In the genomic region with DNA sequence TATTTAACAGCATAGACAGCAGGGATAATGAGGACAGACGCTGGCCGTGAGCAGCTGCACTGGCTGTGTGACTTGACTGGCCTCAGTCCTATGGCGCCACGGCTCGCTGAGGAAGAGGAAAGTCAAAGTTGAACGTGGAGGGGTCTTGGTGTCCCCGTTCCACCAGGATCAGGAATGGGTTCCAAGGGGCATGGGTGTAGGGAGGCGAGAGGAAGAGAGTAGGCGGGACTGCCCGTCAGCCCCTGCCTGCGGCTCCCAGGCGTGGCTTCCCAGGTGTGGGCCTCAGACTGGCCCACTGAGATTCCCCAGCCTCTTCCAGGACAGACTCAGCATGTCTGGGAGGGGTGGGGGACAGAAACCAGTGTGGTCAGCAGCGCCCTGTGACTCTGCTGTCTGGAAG, we compare ENCODE assay signal across 25 cellular contexts. TPM values are rescaled to one million over a fixed set of nuclear protein-coding genes. Genes with fewer than 3 reads are reported as not detected.
"Had no signal": no experiment of that assay in that cellular context is flagged by ENCODE, and none has a peak within 500 bp of the region (broad histone marks: within the 10 kb centered on the region; RNA-seq: fewer than 3 reads in every experiment).

No MANE protein-coding gene starts in this region.

- H3K27ac ChIP-seq: coronary artery, dorsolateral prefrontal cortex, epithelial cell of prostate, esophagus squamous epithelium, gastrocnemius medialis, heart right ventricle, left lung had no signal

- H3K4me3 Mint-ChIP-seq: effector memory CD8-positive, alpha-beta T cell; endodermal cell; memory B cell had no signal

- H3K36me3 ChIP-seq: esophagus squamous epithelium, gastrocnemius medialis, left lung had no signal

- H3K27me3 ChIP-seq: dorsolateral prefrontal cortex, esophagus squamous epithelium, gastrocnemius medialis, heart right ventricle, left lung had no signal

- H3K4me1 ChIP-seq: esophagus squamous epithelium, gastrocnemius medialis, left lung had no signal

- H3K9me3 ChIP-seq: esophagus squamous epithelium, gastrocnemius medialis, heart right ventricle, left lung had no signal

- H3K4me1 Mint-ChIP-seq: memory B cell had no signal

- H3K4me3 ChIP-seq: coronary artery, dorsolateral prefrontal cortex, esophagus squamous epithelium, gastrocnemius medialis, heart right ventricle, left lung, lung had no signal

- H3K9me3 Mint-ChIP-seq: effector memory CD8-positive, alpha-beta T cell; endodermal cell had no signal

- DNase-seq: dermis blood vessel endothelial cell; dorsolateral prefrontal cortex; effector CD8-positive, alpha-beta T cell; effector memory CD8-positive, alpha-beta T cell; endodermal cell; erythroblast; esophagus squamous epithelium; foreskin fibroblast; foreskin melanocyte; gastrocnemius medialis; glutamatergic neuron; head of caudate nucleus; heart right ventricle; hippocampal formation; left cardiac atrium; left ventricle myocardium superior; mammary epithelial cell; mesendoderm; midbrain had no signal

- H3K36me3 Mint-ChIP-seq: memory B cell had no signal

- H3K27ac Mint-ChIP-seq: endodermal cell, memory B cell had no signal

RNA-seq across cellular contexts. Expression of a gene that starts 51.4 kb away (rescaled TPM):
- polyA plus RNA-seq: keratinocyte, mammary epithelial cell had no signal
